17 cellular contexts compared by ENCODE assay signal in the genomic region with DNA sequence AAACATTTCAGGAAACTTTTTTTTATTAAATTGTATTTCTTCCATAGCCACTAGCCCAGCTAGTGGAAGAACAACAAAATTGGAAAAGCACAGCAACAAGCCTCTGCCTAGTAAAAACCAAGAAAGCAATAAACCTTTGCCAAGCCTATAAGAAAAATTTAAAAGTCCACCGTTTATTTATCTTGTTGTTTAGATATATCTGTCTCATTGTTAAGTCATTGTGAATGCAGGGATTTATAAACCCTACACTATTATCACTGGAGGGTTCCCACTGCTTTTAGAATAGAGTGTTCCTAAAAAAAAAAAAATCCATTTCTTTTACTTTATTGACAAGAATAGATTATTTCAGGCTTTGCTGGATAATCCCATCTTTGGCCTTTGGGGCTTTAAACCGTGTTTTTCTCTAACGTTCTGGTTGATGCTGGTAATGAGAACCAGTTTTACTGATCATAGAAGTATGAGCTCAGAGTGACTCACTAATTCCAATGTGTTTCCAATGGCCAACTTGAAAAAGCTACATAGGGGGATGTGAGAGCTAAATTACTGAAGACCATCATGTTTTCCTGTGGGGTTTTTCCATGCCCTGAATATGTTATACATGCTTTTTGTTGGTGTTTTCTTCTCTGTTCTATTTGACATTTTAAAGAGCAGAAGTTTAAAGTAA.
DNase-seq lines count a peak whose midpoint lies in the region; ATAC-seq, FAIRE-seq and TF ChIP-seq lines count a peak whose summit lies in the region.
"Had no signal": no experiment of that assay in that cellular context is flagged by ENCODE, and none has a peak within 500 bp of the region (broad histone marks: within the 10 kb centered on the region; RNA-seq: fewer than 3 reads in every experiment).

No MANE protein-coding gene starts in this region.

- no peak overlapping the region for H3K27ac ChIP-seq in foreskin keratinocyte
- H3K27ac ChIP-seq: brain microvascular endothelial cell, ovary, Peyer's patch had no signal

- no peak for FAIRE-seq in urothelium cell line (lab: Jason Lieb, UNC)

- no peaks in the 10 kb centered on the region for H3K36me3 Mint-ChIP-seq in activated naive CD4-positive, alpha-beta T cell treated with anti-CD3 and anti-CD28 coated beads, Interleukin-2, amount 10 ng/mL, durations not matched to agents 7 days and 5 days
- H3K36me3 Mint-ChIP-seq: activated CD8-positive, alpha-beta memory T cell treated with anti-CD3 and anti-CD28 coated beads, Interleukin-2, amount 10 ng/mL, durations not matched to agents 7 days and 5 days; CD8-positive, alpha-beta T cell; WTC11 had no signal

- H3K4me1 Mint-ChIP-seq in activated naive CD4-positive, alpha-beta T cell treated with anti-CD3 and anti-CD28 coated beads, Interleukin-2, amount 10 ng/mL, durations not matched to agents 7 days and 5 days: no peaks in the 10 kb centered on the region
- H3K4me1 Mint-ChIP-seq: activated CD8-positive, alpha-beta memory T cell treated with anti-CD3 and anti-CD28 coated beads, Interleukin-2, amount 10 ng/mL, durations not matched to agents 7 days and 5 days; stimulated activated naive CD8-positive, alpha-beta T cell treated with anti-CD3 and anti-CD28 coated beads, Interleukin-15, amount 100 ng/mL, for 72 hours had no signal

- peak; percentile 86 for DNase-seq in HCEC 1CT
- DNase-seq in astrocyte of the hippocampus (ENCODE audit: low read depth, low spot score): peak; percentile 68
- peak in 1 of 2 donors; percentile 40 for DNase-seq in foreskin keratinocyte
- DNase-seq in urothelium cell line (ENCODE audit: low spot score): peak; percentile 4
- no peak for DNase-seq in NCI-H2196 treated with DMSO at 0.1 percent for 48 hours (lab: John Stamatoyannopoulos, UW; ENCODE audit: unreplicated experiment)
- DNase-seq in NCI-H2107 (lab: John Stamatoyannopoulos, UW): no peak
- no peak for DNase-seq in activated naive CD4-positive, alpha-beta T cell treated with anti-CD3 and anti-CD28 coated beads, Interleukin-2, amount 10 ng/mL, durations not matched to agents 7 days and 5 days
- DNase-seq: activated CD8-positive, alpha-beta memory T cell treated with anti-CD3 and anti-CD28 coated beads, Interleukin-2, amount 10 ng/mL, durations not matched to agents 7 days and 5 days; brain microvascular endothelial cell; CD8-positive, alpha-beta T cell; head of caudate nucleus; kidney glomerular epithelial cell; NCI-H187; ovary; Peyer's patch; stimulated activated naive CD8-positive, alpha-beta T cell treated with anti-CD3 and anti-CD28 coated beads, Interleukin-15, amount 100 ng/mL, for 72 hours had no signal

- ATAC-seq in foreskin keratinocyte: peak; percentile 84
- ATAC-seq: activated CD8-positive, alpha-beta memory T cell treated with anti-CD3 and anti-CD28 coated beads, Interleukin-2, amount 10 ng/mL, durations not matched to agents 7 days and 5 days; CD8-positive, alpha-beta T cell; stimulated activated naive CD8-positive, alpha-beta T cell treated with anti-CD3 and anti-CD28 coated beads, Interleukin-15, amount 100 ng/mL, for 72 hours; WTC11 had no signal

- no peaks in the 10 kb centered on the region for H3K4me1 ChIP-seq in foreskin keratinocyte
- H3K4me1 ChIP-seq: Peyer's patch had no signal

- no peaks in the 10 kb centered on the region for H3K27me3 ChIP-seq in foreskin keratinocyte
- H3K27me3 ChIP-seq: brain microvascular endothelial cell, ovary, Peyer's patch had no signal

- CTCF ChIA-PET in activated naive CD4-positive, alpha-beta T cell treated with anti-CD3 and anti-CD28 coated beads, Interleukin-2, amount 10 ng/mL, durations not matched to agents 7 days and 5 days (lab: Charles Lee): no interaction called here

- no peaks in the 10 kb centered on the region for H3K9me3 Mint-ChIP-seq in activated naive CD4-positive, alpha-beta T cell treated with anti-CD3 and anti-CD28 coated beads, Interleukin-2, amount 10 ng/mL, durations not matched to agents 7 days and 5 days
- H3K9me3 Mint-ChIP-seq: CD8-positive, alpha-beta T cell; stimulated activated naive CD8-positive, alpha-beta T cell treated with anti-CD3 and anti-CD28 coated beads, Interleukin-15, amount 100 ng/mL, for 72 hours; WTC11 had no signal

- TF ChIP-seq CTCF in foreskin keratinocyte (conservative IDR thresholded peaks at IDR 0.05): no peak

- H3K27ac Mint-ChIP-seq in activated naive CD4-positive, alpha-beta T cell treated with anti-CD3 and anti-CD28 coated beads, Interleukin-2, amount 10 ng/mL, durations not matched to agents 7 days and 5 days: no peak overlapping the region
- H3K27ac Mint-ChIP-seq: activated CD8-positive, alpha-beta memory T cell treated with anti-CD3 and anti-CD28 coated beads, Interleukin-2, amount 10 ng/mL, durations not matched to agents 7 days and 5 days; CD8-positive, alpha-beta T cell; stimulated activated naive CD8-positive, alpha-beta T cell treated with anti-CD3 and anti-CD28 coated beads, Interleukin-15, amount 100 ng/mL, for 72 hours; WTC11 had no signal

- no peak overlapping the region for H3K4me3 Mint-ChIP-seq in activated naive CD4-positive, alpha-beta T cell treated with anti-CD3 and anti-CD28 coated beads, Interleukin-2, amount 10 ng/mL, durations not matched to agents 7 days and 5 days
- H3K4me3 Mint-ChIP-seq: activated CD8-positive, alpha-beta memory T cell treated with anti-CD3 and anti-CD28 coated beads, Interleukin-2, amount 10 ng/mL, durations not matched to agents 7 days and 5 days; CD8-positive, alpha-beta T cell; stimulated activated naive CD8-positive, alpha-beta T cell treated with anti-CD3 and anti-CD28 coated beads, Interleukin-15, amount 100 ng/mL, for 72 hours; WTC11 had no signal

- no peaks in the 10 kb centered on the region for H3K27me3 Mint-ChIP-seq in activated naive CD4-positive, alpha-beta T cell treated with anti-CD3 and anti-CD28 coated beads, Interleukin-2, amount 10 ng/mL, durations not matched to agents 7 days and 5 days
- H3K27me3 Mint-ChIP-seq: activated CD8-positive, alpha-beta memory T cell treated with anti-CD3 and anti-CD28 coated beads, Interleukin-2, amount 10 ng/mL, durations not matched to agents 7 days and 5 days; stimulated activated naive CD8-positive, alpha-beta T cell treated with anti-CD3 and anti-CD28 coated beads, Interleukin-15, amount 100 ng/mL, for 72 hours had no signal

Comparison
In these comparisons a context has a peak if more than half of its experiments do, and no peak if none do; other contexts are left out.
1. DNase-seq: peak in HCEC 1CT (single experiment), astrocyte of the hippocampus (single experiment) and urothelium cell line (single experiment); none in NCI-H2196 treated with DMSO at 0.1 percent for 48 hours (single experiment), NCI-H2107 (single experiment) and activated naive CD4-positive, alpha-beta T cell treated with anti-CD3 and anti-CD28 coated beads, Interleukin-2, amount 10 ng/mL, durations not matched to agents 7 days and 5 days (single experiment).